11 cellular contexts compared by ENCODE assay signal in genomic region chr1:15915991-15916390, GRCh38. TPM values are rescaled to one million over a fixed set of nuclear protein-coding genes. Genes with fewer than 3 reads are reported as not detected.
DNase-seq lines count a peak whose midpoint lies in the region; ATAC-seq and TF ChIP-seq lines count a peak whose summit lies in the region.
"Had no signal": no experiment of that assay in that cellular context is flagged by ENCODE, and none has a peak within 500 bp of the region (broad histone marks: within the 10 kb centered on the region; RNA-seq: fewer than 3 reads in every experiment).

No MANE protein-coding gene starts in this region.

- peak overlapping the region; percentile 35 for H3K4me3 Mint-ChIP-seq in activated CD4-positive, alpha-beta T cell treated with anti-CD3 and anti-CD28 coated beads, Interleukin-2, amount 10 ng/mL, durations not matched to agents 7 days and 5 days
- peak overlapping the region; percentile 44 for H3K4me3 Mint-ChIP-seq in activated B cell treated with CpG ODN at 0.5 μM for 24 hours
- peak overlapping the region; percentile 34 for H3K4me3 Mint-ChIP-seq in stimulated activated memory B cell treated with anti-CD40 and anti-IgM and Interleukin-4, amounts not matched to agents 10 μg/mL and 1 μg/mL and 100 μg/mL, for 72 hours
- H3K4me3 Mint-ChIP-seq in neural progenitor cell = no peak overlapping the region

- peak; percentile 21 for DNase-seq in activated CD4-positive, alpha-beta T cell treated with anti-CD3 and anti-CD28 coated beads, Interleukin-2, amount 10 ng/mL, durations not matched to agents 7 days and 5 days
- no peak for DNase-seq in activated CD4-positive, alpha-beta T cell treated with anti-CD3 and anti-CD28 coated beads for 1 hour
- no peak for DNase-seq in activated B cell treated with CpG ODN at 0.5 μM for 24 hours
- peak; percentile 21 for DNase-seq in fibroblast of mammary gland (ENCODE audit: low read depth)
- no peak for DNase-seq in neural progenitor cell (ENCODE audit: low spot score)
- DNase-seq in stimulated activated naive CD4-positive, alpha-beta T cell treated with Interleukin-2 at 50 U/mL for 16 hours (lab: John Stamatoyannopoulos, UW) = no peak
- DNase-seq in cerebellar nuclear complex (lab: John Stamatoyannopoulos, UW) = no peak
- DNase-seq: amygdala, right cardiac atrium had no signal

- H3K27me3 ChIP-seq in neural progenitor cell = no peaks in the 10 kb centered on the region

- peaks cover 28% of the 10 kb centered on the region for H3K79me2 ChIP-seq in neural progenitor cell (ENCODE audit: low read depth)

- H4K20me1 ChIP-seq in neural progenitor cell (ENCODE audit: low read depth) = peaks cover 12% of the 10 kb centered on the region

- TF ChIP-seq CTCF in activated B cell treated with CpG ODN at 0.5 μM for 24 hours (IDR thresholded peaks at IDR 0.05) = no peak
- TF ChIP-seq CTCF in fibroblast of mammary gland (conservative IDR thresholded peaks at IDR 0.05; ENCODE audit: control insufficient read depth, insufficient read depth, low read depth, low read length) = no peak
- no peak for TF ChIP-seq CTCF in neural progenitor cell (IDR thresholded peaks at IDR 0.05)

- intact Hi-C loops in activated B cell treated with CpG ODN at 0.5 μM for 24 hours (cut with micrococcal nuclease) = loop anchor here (5.0 kb wide), 1 partner anchor 34 kb away; no protein-coding TSS in a partner anchor

- H3K4me1 Mint-ChIP-seq in activated CD4-positive, alpha-beta T cell treated with anti-CD3 and anti-CD28 coated beads, Interleukin-2, amount 10 ng/mL, durations not matched to agents 7 days and 5 days = peaks cover 27% of the 10 kb centered on the region
- H3K4me1 Mint-ChIP-seq in activated B cell treated with CpG ODN at 0.5 μM for 24 hours (peaks cover 31% of the 10 kb centered on the region), neural progenitor cell (no peaks in the 10 kb centered on the region)
- peaks cover 34% of the 10 kb centered on the region for H3K4me1 Mint-ChIP-seq in stimulated activated memory B cell treated with anti-CD40 and anti-IgM and Interleukin-4, amounts not matched to agents 10 μg/mL and 1 μg/mL and 100 μg/mL, for 72 hours

- peaks cover 10% of the 10 kb centered on the region for H3K36me3 ChIP-seq in neural progenitor cell

- no peaks in the 10 kb centered on the region for H3K9me3 ChIP-seq in neural progenitor cell (ENCODE audit: low read depth)

- H3K4me2 ChIP-seq in neural progenitor cell = no peak overlapping the region

- H3K4me1 ChIP-seq in neural progenitor cell = no peaks in the 10 kb centered on the region

- CTCF ChIA-PET in activated CD4-positive, alpha-beta T cell treated with anti-CD3 and anti-CD28 coated beads, Interleukin-2, amount 10 ng/mL, durations not matched to agents 7 days and 5 days (lab: Charles Lee) = interaction anchor here (0.7 to 1.1 kb wide), 2 partner anchors 27 to 167 kb away, joined by 3 read pairs; no protein-coding TSS in a partner anchor
- CTCF ChIA-PET in activated B cell treated with CpG ODN at 0.5 μM for 24 hours (lab: Charles Lee) = interaction anchor here (0.9 to 1.7 kb wide), 2 partner anchors 82 to 100 kb away, joined by 3 to 12 read pairs; no protein-coding TSS in a partner anchor

- POLR2A ChIA-PET in activated CD4-positive, alpha-beta T cell treated with anti-CD3 and anti-CD28 coated beads, Interleukin-2, amount 10 ng/mL, durations not matched to agents 7 days and 5 days (lab: Charles Lee) = no interaction called here
- POLR2A ChIA-PET in activated B cell treated with CpG ODN at 0.5 μM for 24 hours (lab: Charles Lee) = interaction anchor here (1.7 to 1.8 kb wide), 2 partner anchors 50 to 82 kb away, joined by 7 to 13 read pairs; no protein-coding TSS in a partner anchor

- peaks cover 56% of the 10 kb centered on the region for H3K36me3 Mint-ChIP-seq in activated CD4-positive, alpha-beta T cell treated with anti-CD3 and anti-CD28 coated beads, Interleukin-2, amount 10 ng/mL, durations not matched to agents 7 days and 5 days (ENCODE audit: low read depth)
- peaks cover 81% of the 10 kb centered on the region for H3K36me3 Mint-ChIP-seq in activated B cell treated with CpG ODN at 0.5 μM for 24 hours (ENCODE audit: low read depth)
- peaks cover 58% of the 10 kb centered on the region for H3K36me3 Mint-ChIP-seq in stimulated activated memory B cell treated with anti-CD40 and anti-IgM and Interleukin-4, amounts not matched to agents 10 μg/mL and 1 μg/mL and 100 μg/mL, for 72 hours
- H3K36me3 Mint-ChIP-seq in neural progenitor cell = peaks cover 28% of the 10 kb centered on the region

- H2AFZ ChIP-seq in neural progenitor cell (replicated peaks) = no peak overlapping the region

- no peaks in the 10 kb centered on the region for H3K9me3 Mint-ChIP-seq in activated CD4-positive, alpha-beta T cell treated with anti-CD3 and anti-CD28 coated beads, Interleukin-2, amount 10 ng/mL, durations not matched to agents 7 days and 5 days
- H3K9me3 Mint-ChIP-seq in activated B cell treated with CpG ODN at 0.5 μM for 24 hours = no peaks in the 10 kb centered on the region
- no peaks in the 10 kb centered on the region for H3K9me3 Mint-ChIP-seq in stimulated activated memory B cell treated with anti-CD40 and anti-IgM and Interleukin-4, amounts not matched to agents 10 μg/mL and 1 μg/mL and 100 μg/mL, for 72 hours
- H3K9me3 Mint-ChIP-seq in neural progenitor cell = no peaks in the 10 kb centered on the region

- H3K4me3 ChIP-seq in fibroblast of mammary gland (ENCODE audit: control insufficient read depth, low read depth, low read length) (no peak overlapping the region), neural progenitor cell (no peak overlapping the region)

- no peaks in the 10 kb centered on the region for H3F3A ChIP-seq in neural progenitor cell (ENCODE audit: low read depth)

- ATAC-seq in activated B cell treated with CpG ODN at 0.5 μM for 24 hours (ENCODE audit: low read depth) = no peak
- ATAC-seq in stimulated activated memory B cell treated with anti-CD40 and anti-IgM and Interleukin-4, amounts not matched to agents 10 μg/mL and 1 μg/mL and 100 μg/mL, for 72 hours = no peak
- ATAC-seq: left lobe of liver, right cardiac atrium had no signal

- no peaks in the 10 kb centered on the region for H3K27me3 Mint-ChIP-seq in activated CD4-positive, alpha-beta T cell treated with anti-CD3 and anti-CD28 coated beads, Interleukin-2, amount 10 ng/mL, durations not matched to agents 7 days and 5 days
- H3K27me3 Mint-ChIP-seq in activated B cell treated with CpG ODN at 0.5 μM for 24 hours (no peaks in the 10 kb centered on the region), neural progenitor cell (ENCODE audit: insufficient read depth, low read depth) (no peaks in the 10 kb centered on the region)
- no peaks in the 10 kb centered on the region for H3K27me3 Mint-ChIP-seq in stimulated activated memory B cell treated with anti-CD40 and anti-IgM and Interleukin-4, amounts not matched to agents 10 μg/mL and 1 μg/mL and 100 μg/mL, for 72 hours

- no peak overlapping the region for H3K27ac ChIP-seq in neural progenitor cell

- H3K27ac Mint-ChIP-seq in activated CD4-positive, alpha-beta T cell treated with anti-CD3 and anti-CD28 coated beads, Interleukin-2, amount 10 ng/mL, durations not matched to agents 7 days and 5 days = peak overlapping the region; percentile 28
- H3K27ac Mint-ChIP-seq in activated B cell treated with CpG ODN at 0.5 μM for 24 hours (peak overlapping the region; percentile 59), neural progenitor cell (no peak overlapping the region)
- peak overlapping the region; percentile 80 for H3K27ac Mint-ChIP-seq in stimulated activated memory B cell treated with anti-CD40 and anti-IgM and Interleukin-4, amounts not matched to agents 10 μg/mL and 1 μg/mL and 100 μg/mL, for 72 hours

- no peak overlapping the region for H3K9ac ChIP-seq in neural progenitor cell

RNA-seq across cellular contexts. Expression of gene ZBTB17, which starts 59.9 kb away (rescaled TPM):
- total RNA-seq in activated CD4-positive, alpha-beta T cell treated with anti-CD3 and anti-CD28 coated beads, Interleukin-2, amount 10 ng/mL, durations not matched to agents 7 days and 5 days = 10 to 100 TPM; 34.8 to 38.8 TPM
- total RNA-seq in activated B cell treated with CpG ODN at 0.5 μM for 24 hours (109 and 121 TPM in 2 replicates), neural progenitor cell (ENCODE audit: low replicate concordance) (19.5 and 34.0 TPM in 2 replicates)

Comparison
In these comparisons a context has a peak if more than half of its experiments do, and no peak if none do; other contexts are left out.
1. DNase-seq: peak in activated CD4-positive, alpha-beta T cell treated with anti-CD3 and anti-CD28 coated beads, Interleukin-2, amount 10 ng/mL, durations not matched to agents 7 days and 5 days (single experiment) and fibroblast of mammary gland (single experiment); none in activated CD4-positive, alpha-beta T cell treated with anti-CD3 and anti-CD28 coated beads for 1 hour (single experiment), activated B cell treated with CpG ODN at 0.5 μM for 24 hours (single experiment), neural progenitor cell (single experiment), stimulated activated naive CD4-positive, alpha-beta T cell treated with Interleukin-2 at 50 U/mL for 16 hours (single experiment) and cerebellar nuclear complex (0 of 2).